Comparison of ENCODE assay signal across 8 cellular contexts in the genomic region with DNA sequence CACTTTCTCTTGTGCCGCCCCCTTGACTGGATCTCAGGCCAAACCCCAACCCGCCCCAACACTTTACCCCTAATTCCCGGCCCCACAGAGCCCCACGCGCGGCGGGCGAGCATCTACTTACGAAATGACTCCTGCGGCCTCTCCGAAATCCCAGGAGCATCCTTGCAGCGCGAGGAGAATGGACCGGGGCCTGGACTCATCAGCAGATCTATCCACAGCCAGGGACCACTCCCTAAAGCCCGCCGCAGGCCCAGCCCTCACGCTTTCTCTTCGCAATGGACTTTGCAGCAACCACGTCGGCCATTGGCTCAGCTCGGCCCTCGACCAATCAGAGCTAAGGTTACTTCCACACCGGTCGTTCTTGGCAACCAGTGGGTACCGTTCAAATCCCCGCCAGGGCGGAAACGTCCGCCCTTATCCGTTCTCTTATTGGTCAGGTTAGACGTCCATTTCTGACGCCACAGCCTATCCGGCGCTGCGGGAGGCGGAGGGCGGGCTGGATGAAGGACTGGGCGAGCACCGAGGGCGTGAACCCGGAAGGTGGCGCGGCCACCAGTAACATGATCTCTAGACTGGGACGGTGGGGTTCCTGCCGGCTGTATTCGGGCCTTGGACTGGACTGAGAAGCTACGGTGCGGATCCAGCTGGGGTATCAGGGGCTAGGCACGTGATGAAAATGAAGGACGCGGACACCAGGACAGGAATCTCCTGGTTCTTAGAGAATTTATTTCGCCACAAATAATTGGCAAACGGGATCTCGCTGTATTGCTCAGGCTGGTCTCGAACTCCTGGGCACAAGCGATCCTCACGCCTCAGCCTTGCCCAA. TPM values are rescaled to one million over a fixed set of nuclear protein-coding genes. Genes with fewer than 3 reads are reported as not detected.
A peak's percentile ranks its signal among the peaks of the same experiment; 100 is the strongest.
DNase-seq lines count a peak whose midpoint lies in the region; ATAC-seq and TF ChIP-seq lines count a peak whose summit lies in the region.

A gene (minus strand): TSS at position 244 of the 826 bp plus-strand sequence. CDS start 84 bp downstream, at position 160.
A gene with protein sequence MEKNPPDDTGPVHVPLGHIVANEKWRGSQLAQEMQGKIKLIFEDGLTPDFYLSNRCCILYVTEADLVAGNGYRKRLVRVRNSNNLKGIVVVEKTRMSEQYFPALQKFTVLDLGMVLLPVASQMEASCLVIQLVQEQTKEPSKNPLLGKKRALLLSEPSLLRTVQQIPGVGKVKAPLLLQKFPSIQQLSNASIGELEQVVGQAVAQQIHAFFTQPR (plus strand): TSS at position 528 of the 826 bp plus-strand sequence. CDS start 955 bp downstream, outside the sequence.

- peak within 1 kb of the TSS; percentile 99 for H3K4me3 Mint-ChIP-seq in endothelial cell (ENCODE audit: unreplicated experiment)

- H3K27me3 Mint-ChIP-seq in endothelial cell (ENCODE audit: unreplicated experiment): peaks cover 8% of the 10 kb centered on the region

- DNase-seq in Caki2 (ENCODE audit: low read depth) (peak; percentile 100), HUDEP-2 (lab: John Stamatoyannopoulos, UW; ENCODE audit: unreplicated experiment in 76 of 76) (peak; percentile 30 to 100 (median 100)), NOMO-1 treated with dmso at 0.1 percent for 144 hours (lab: John Stamatoyannopoulos, UW; ENCODE audit: unreplicated experiment) (peak; percentile 98), endothelial cell (ENCODE audit: low spot score) (peak; percentile 97)
- peak; percentile 91 for DNase-seq in activated CD8-positive, alpha-beta memory T cell treated with anti-CD3 and anti-CD28 coated beads, Interleukin-2, amount 50 U/mL, for 1 hour (ENCODE audit: extremely low read depth)
- DNase-seq in stimulated activated CD8-positive, alpha-beta memory T cell treated with anti-CD3 and anti-CD28 coated beads, Interleukin-15, amount 100 ng/mL, for 24 hours (ENCODE audit: low read depth): peak; percentile 86

- no peaks in the 10 kb centered on the region for H3K9me3 Mint-ChIP-seq in endothelial cell (ENCODE audit: unreplicated experiment)

- in situ Hi-C loops in Caki2 (cut with HindIII; ENCODE audit: low pct_unique_long_range_greater_than_20kb, low sequenced_read_pairs): no loop called here

- H3K9me3 ChIP-seq in mesodermal cell (ENCODE audit: control insufficient read depth, low read length): no peaks in the 10 kb centered on the region

- 8% methylated on average over 50 to 53 of the region's 57 CpGs for WGBS in mesodermal cell (ENCODE audit: insufficient coverage in 2 of 2), 2 experiments

- peak; percentile 97 for ATAC-seq in GM21390 (IDR thresholded peaks at IDR 0.05; ENCODE audit: unreplicated experiment)

- H3K36me3 Mint-ChIP-seq in endothelial cell (ENCODE audit: low read depth, unreplicated experiment): peaks cover 17% of the 10 kb centered on the region

- no peak for TF ChIP-seq CTCF in endothelial cell (IDR thresholded peaks at IDR 0.05; ENCODE audit: unreplicated experiment)

- peaks cover 7% of the 10 kb centered on the region for H3K4me1 Mint-ChIP-seq in endothelial cell (ENCODE audit: unreplicated experiment)

- H3K27ac ChIP-seq in mesodermal cell (ENCODE audit: low read depth, low read length, severe bottlenecking): peak within 1 kb of the TSS; percentile 37

- no peaks in the 10 kb centered on the region for H3K4me1 ChIP-seq in mesodermal cell (ENCODE audit: control insufficient read depth, insufficient read depth, low read length, poor library complexity, severe bottlenecking)

- peak within 1 kb of the TSS; percentile 89 for H3K27ac Mint-ChIP-seq in endothelial cell (ENCODE audit: unreplicated experiment)

- H3K4me3 ChIP-seq in mesodermal cell (ENCODE audit: extremely low read depth, insufficient read depth, low read length, poor library complexity, severe bottlenecking): peak within 1 kb of the TSS; percentile 82

- peaks cover 31% of the 10 kb centered on the region for H3K36me3 ChIP-seq in mesodermal cell (ENCODE audit: control insufficient read depth, insufficient read depth, low read length)

RNA-seq across cellular contexts. Expression of the first gene that starts in this region (rescaled TPM):
- 22.3 and 26.1 TPM in 2 replicates for total RNA-seq in Caki2 (2014; rRNA removed; shearing (Covaris generic); ENCODE audit: low replicate concordance)
- total RNA-seq in endothelial cell (ENCODE audit: unreplicated experiment): 34.3 TPM
- 22.4 TPM for polyA plus RNA-seq in mesodermal cell (2013, experiment 1 of 2)
- polyA plus RNA-seq in mesodermal cell (2013, experiment 2 of 2): 21.7 TPM

RNA-seq across cellular contexts. Expression of the second gene that starts in this region (rescaled TPM):
- total RNA-seq in Caki2 (2014; rRNA removed; shearing (Covaris generic); ENCODE audit: low replicate concordance): 6.7 and 22.0 TPM in 2 replicates
- total RNA-seq in endothelial cell (ENCODE audit: unreplicated experiment): 2.8 TPM
- polyA plus RNA-seq in mesodermal cell (2013, experiment 1 of 2): 5.3 TPM
- 4.4 TPM for polyA plus RNA-seq in mesodermal cell (2013, experiment 2 of 2)

Comparison
In these comparisons a context has a peak if more than half of its experiments do, and no peak if none do; other contexts are left out.
1. Peak in every context shown above with its lines: DNase-seq, ATAC-seq, H3K4me3 ChIP-seq and H3K27ac ChIP-seq.